Comparison of ENCODE assay signal across 8 cellular contexts in genomic region chr7:47482013-47482761, GRCh38.
DNase-seq lines count a peak whose midpoint lies in the region; ATAC-seq and TF ChIP-seq lines count a peak whose summit lies in the region.

No MANE protein-coding gene starts in this region.

- H3K36me3 ChIP-seq in lower lobe of right lung = no peaks in the 10 kb centered on the region

- H3K9me3 ChIP-seq in lower lobe of right lung = no peaks in the 10 kb centered on the region

- DNase-seq in COLO829 (ENCODE audit: low spot score) (peak; percentile 67), HT1080 (ENCODE audit: low read depth) (peak; percentile 97), amniotic stem cell (lab: John Stamatoyannopoulos, UW) (peak; percentile 75), lower lobe of right lung (no peak), NCI-H1092 treated with DMSO at 0.1 percent for 48 hours (lab: John Stamatoyannopoulos, UW) (no peak), NCI-H2196 (lab: John Stamatoyannopoulos, UW; ENCODE audit: unreplicated experiment) (no peak), mesenteric fat pad (ENCODE audit: low spot score) (no peak)

- ATAC-seq in lower lobe of right lung (peak; percentile 76 to 80), GM18858 (IDR thresholded peaks at IDR 0.05; ENCODE audit: unreplicated experiment) (no peak)

- intact Hi-C loops in lower lobe of right lung (cut with DNase I) = no loop called here

- no peaks in the 10 kb centered on the region for H3K27me3 ChIP-seq in lower lobe of right lung (ENCODE audit: low read depth)

- no peak overlapping the region for H3K4me3 ChIP-seq in lower lobe of right lung

- H3K27ac ChIP-seq in lower lobe of right lung = peak overlapping the region; percentile 76

- H3K4me1 ChIP-seq in lower lobe of right lung = peaks cover 73% of the 10 kb centered on the region

- no peak for TF ChIP-seq CTCF in lower lobe of right lung (IDR thresholded peaks at IDR 0.05)

Comparison
In these comparisons a context has a peak if more than half of its experiments do, and no peak if none do; other contexts are left out.
1. DNase-seq: peak in COLO829 (single experiment), HT1080 (single experiment) and amniotic stem cell (single experiment); none in lower lobe of right lung (single experiment), NCI-H1092 treated with DMSO at 0.1 percent for 48 hours (single experiment), NCI-H2196 (single experiment) and mesenteric fat pad (single experiment).